8 cellular contexts compared by ENCODE assay signal in genomic region chr12:103964805-103965204, GRCh38. TPM values are rescaled to one million over a fixed set of nuclear protein-coding genes. Genes with fewer than 3 reads are reported as not detected.
DNase-seq lines count a peak whose midpoint lies in the region; ATAC-seq and TF ChIP-seq lines count a peak whose summit lies in the region.

No MANE protein-coding gene starts in this region.

- no peaks in the 10 kb centered on the region for H3K36me3 ChIP-seq in gastrocnemius medialis

- TF ChIP-seq POLR2A in gastrocnemius medialis (IDR thresholded peaks at IDR 0.05) = no peak

- H3K27me3 ChIP-seq in foreskin keratinocyte = no peaks in the 10 kb centered on the region
- H3K27me3 ChIP-seq in gastrocnemius medialis = no peaks in the 10 kb centered on the region

- H3K27ac ChIP-seq in foreskin keratinocyte (peak overlapping the region; percentile 83), gastrocnemius medialis (peak overlapping the region; percentile 90 to 97 (median 95))

- TF ChIP-seq CTCF in GM12875 (IDR thresholded peaks at IDR 0.05; ENCODE audit: borderline replicate concordance, insufficient read depth, low read depth, low read length) = no peak
- TF ChIP-seq CTCF in WI38 (IDR thresholded peaks at IDR 0.05; ENCODE audit: low read depth, low read length) = no peak
- no peak for TF ChIP-seq CTCF in foreskin keratinocyte (conservative IDR thresholded peaks at IDR 0.05)
- TF ChIP-seq CTCF in gastrocnemius medialis (IDR thresholded peaks at IDR 0.05 in 4 of 5, conservative IDR thresholded peaks at IDR 0.05 in 1 of 5) = no peak

- intact Hi-C loops in gastrocnemius medialis (cut with DNase I; ENCODE audit: low total_unique reads) = loop anchor here (1.0 to 5.0 kb wide), 5 partner anchors 8 to 322 kb away; partner anchors contain the start of genes HCFC2 and HSP90B1

- H3K4me3 ChIP-seq in GM12875 (ENCODE audit: low read depth, low read length) (peak overlapping the region; percentile 87), WI38 (ENCODE audit: low read depth, low read length) (peak overlapping the region; percentile 88), gastrocnemius medialis (peak overlapping the region; percentile 74 to 97 (median 88))

- ATAC-seq in foreskin keratinocyte (no peak), gastrocnemius medialis (no peak), GM19463 (IDR thresholded peaks at IDR 0.05; ENCODE audit: unreplicated experiment) (no peak), HG03139 (IDR thresholded peaks at IDR 0.05; ENCODE audit: unreplicated experiment) (no peak)

- no peaks in the 10 kb centered on the region for H3K9me3 ChIP-seq in gastrocnemius medialis

- peaks cover 18% of the 10 kb centered on the region for H3K4me1 ChIP-seq in foreskin keratinocyte
- peaks cover 32 to 45% of the 10 kb centered on the region in 2 donors for H3K4me1 ChIP-seq in gastrocnemius medialis

- in situ Hi-C loops in gastrocnemius medialis (cut with MboI; ENCODE audit: low sequenced_read_pairs in 4 of 4) = loop anchor here in 2 of 4 donors (10.0 to 25.0 kb wide), 2 partner anchors 100 to 1147 kb away; partner anchors contain the start of genes HCFC2 (in 1 of the 2) and WASHC4 (in 1 of the 2)

- DNase-seq in foreskin keratinocyte (no peak), gastrocnemius medialis (no peak), cortex of kidney (lab: John Stamatoyannopoulos, UW) (no peak), hippocampal formation (lab: John Stamatoyannopoulos, UW) (no peak)

RNA-seq across cellular contexts. Expression of gene TDG, which starts 0.9 kb away (rescaled TPM):
- total RNA-seq in foreskin keratinocyte (21.7 and 22.3 TPM in 2 replicates), gastrocnemius medialis (10 to 100 TPM in 2 of 4 donors, 1 to 10 TPM in 2; 5.1 to 17.5 (median 9.0) TPM)
- 8.7 and 10.3 TPM in 2 replicates for polyA plus RNA-seq in foreskin keratinocyte

RNA-seq across cellular contexts. Expression of gene HSP90B1, which starts 34.6 kb away (rescaled TPM):
- total RNA-seq in foreskin keratinocyte (981 and 1,151 TPM in 2 replicates), gastrocnemius medialis (10 to 100 TPM; 60.3 to 94.8 (median 79.3) TPM)
- 747 and 810 TPM in 2 replicates for polyA plus RNA-seq in foreskin keratinocyte

Comparison
In these comparisons a context has a peak if more than half of its experiments do, and no peak if none do; other contexts are left out.
1. RNA of gene HSP90B1, which starts 34.6 kb away (total RNA-seq): 981 to 1,151 TPM in foreskin keratinocyte; 60.3 to 94.8 TPM in gastrocnemius medialis; every median in the first group is over 10 times any median in the second.
2. Peak in every context shown above with its lines, with median percentiles within 50 percentile points of each other: H3K4me3 ChIP-seq.